ENCODE assay signal across 8 cellular contexts in genomic region chr4:88456757-88457306, GRCh38. TPM values are rescaled to one million over a fixed set of nuclear protein-coding genes. Genes with fewer than 3 reads are reported as not detected.
A peak's percentile ranks its signal among the peaks of the same experiment; 100 is the strongest.
DNase-seq lines count a peak whose midpoint lies in the region; ATAC-seq and TF ChIP-seq lines count a peak whose summit lies in the region.

HERC5 (plus strand) TSS chr4:88457119; CDS start chr4:88457270, 151 bp downstream.

- WGBS in transverse colon (ENCODE audit: low coverage in 1 of 2), 2 donors: 1% methylated on average over 39 of the region's 48 CpGs; no CpG with 5 or more reads in 1 of the 2 donors

- POLR2A ChIA-PET in activated naive CD8-positive, alpha-beta T cell treated with anti-CD3 and anti-CD28 coated beads, Interleukin-2, amount 10 ng/mL, durations not matched to agents 7 days and 5 days (lab: Charles Lee): interaction anchor here (0.6 to 5.0 kb wide), 28 partner anchors 8 to 1066 kb away, joined by 3 to 67 read pairs (median 4); partner anchors contain the start of genes HERC6, HSD17B11 and PPM1K

- TF ChIP-seq CTCF in GM23338 (conservative IDR thresholded peaks at IDR 0.05; ENCODE audit: low read depth in 2 of 2): peak; percentile 61 to 89
- peak; percentile 46 for TF ChIP-seq CTCF in parathyroid adenoma (IDR thresholded peaks at IDR 0.05)
- TF ChIP-seq CTCF in transverse colon (IDR thresholded peaks at IDR 0.05): peak; percentile 54 to 75 (median 66)

- no peak for TF ChIP-seq EP300 in transverse colon (IDR thresholded peaks at IDR 0.05; ENCODE audit: low read depth)

- H3K79me2 ChIP-seq in GM23338 (replicated peaks; ENCODE audit: insufficient read depth): 0 out of 2 replicates have a peak, but pooled peaks cover 3% of the 10 kb centered on the region
- no peaks in the 10 kb centered on the region for H3K79me2 ChIP-seq in parathyroid adenoma

- peak within 1 kb of the TSS; percentile 71 for H3K27ac ChIP-seq in GM23338 (ENCODE audit: low read depth)
- H3K27ac ChIP-seq in parathyroid adenoma: peak within 1 kb of the TSS; percentile 42
- H3K27ac ChIP-seq in transverse colon: peak within 1 kb of the TSS; percentile 84 to 86 (median 85)

- no peaks in the 10 kb centered on the region for H3F3A ChIP-seq in GM23338 (replicated peaks; ENCODE audit: low read depth)

- H3K9me3 ChIP-seq in parathyroid adenoma (ENCODE audit: control insufficient read depth, low read length): no peaks in the 10 kb centered on the region
- H3K9me3 ChIP-seq in transverse colon: no peaks in the 10 kb centered on the region

- peak; percentile 46 for DNase-seq in G401 (ENCODE audit: low spot score)
- peak; percentile 95 for DNase-seq in GM23338 (ENCODE audit: low spot score)
- DNase-seq in LHCN-M2 (ENCODE audit: low read depth): peak; percentile 93
- peak; percentile 89 for DNase-seq in SKM-1 treated with dmso at 0.1 percent for 144 hours (lab: John Stamatoyannopoulos, UW; ENCODE audit: unreplicated experiment)
- DNase-seq in activated naive CD8-positive, alpha-beta T cell treated with anti-CD3 and anti-CD28 coated beads, Interleukin-2, amount 10 ng/mL, durations not matched to agents 7 days and 5 days: peak; percentile 96
- peak; percentile 95 for DNase-seq in cardiac septum (ENCODE audit: low spot score)
- DNase-seq in transverse colon: peak; percentile 94

- H3K9ac ChIP-seq in parathyroid adenoma: no peak within 1 kb of the TSS

- H3K27me3 Mint-ChIP-seq in GM23338 (ENCODE audit: insufficient read depth, low read depth, poor library complexity): peaks cover 27% of the 10 kb centered on the region
- no peaks in the 10 kb centered on the region for H3K27me3 Mint-ChIP-seq in activated naive CD8-positive, alpha-beta T cell treated with anti-CD3 and anti-CD28 coated beads, Interleukin-2, amount 10 ng/mL, durations not matched to agents 7 days and 5 days

- peak within 1 kb of the TSS; percentile 85 for H3K4me3 Mint-ChIP-seq in GM23338
- peak within 1 kb of the TSS; percentile 97 for H3K4me3 Mint-ChIP-seq in activated naive CD8-positive, alpha-beta T cell treated with anti-CD3 and anti-CD28 coated beads, Interleukin-2, amount 10 ng/mL, durations not matched to agents 7 days and 5 days

- peak; percentile 62 for TF ChIP-seq POLR2A in transverse colon (IDR thresholded peaks at IDR 0.05)

- H3K27ac Mint-ChIP-seq in GM23338: peak within 1 kb of the TSS; percentile 93
- H3K27ac Mint-ChIP-seq in activated naive CD8-positive, alpha-beta T cell treated with anti-CD3 and anti-CD28 coated beads, Interleukin-2, amount 10 ng/mL, durations not matched to agents 7 days and 5 days: peak within 1 kb of the TSS; percentile 99

- H3K36me3 Mint-ChIP-seq in GM23338 (ENCODE audit: low read depth): peaks cover 8% of the 10 kb centered on the region
- H3K36me3 Mint-ChIP-seq in activated naive CD8-positive, alpha-beta T cell treated with anti-CD3 and anti-CD28 coated beads, Interleukin-2, amount 10 ng/mL, durations not matched to agents 7 days and 5 days: peaks cover 24% of the 10 kb centered on the region

- H3K4me1 ChIP-seq in GM23338 (ENCODE audit: insufficient read depth) (peaks cover 20% of the 10 kb centered on the region), parathyroid adenoma (no peaks in the 10 kb centered on the region), transverse colon (peaks cover 0 to 13% (median 8%) of the 10 kb centered on the region in 4 donors)

- peak; percentile 82 for ATAC-seq in GM23338
- peak; percentile 86 for ATAC-seq in activated naive CD8-positive, alpha-beta T cell treated with anti-CD3 and anti-CD28 coated beads, Interleukin-2, amount 10 ng/mL, durations not matched to agents 7 days and 5 days (ENCODE audit: low read depth)

- in situ Hi-C loops in G401 (cut with HindIII; ENCODE audit: low sequenced_read_pairs) (no loop called here), transverse colon (cut with MboI; ENCODE audit: low pct_ligation_motif_present in 1 of 4, low pct_unique_long_range_greater_than_20kb in 1 of 4, low sequenced_read_pairs in 3 of 4) (no loop called here)

- H3K4me1 Mint-ChIP-seq in GM23338: peaks cover 5% of the 10 kb centered on the region
- H3K4me1 Mint-ChIP-seq in activated naive CD8-positive, alpha-beta T cell treated with anti-CD3 and anti-CD28 coated beads, Interleukin-2, amount 10 ng/mL, durations not matched to agents 7 days and 5 days: peaks cover 34% of the 10 kb centered on the region

- H3K9me2 ChIP-seq in GM23338 (ENCODE audit: insufficient read depth): no peaks in the 10 kb centered on the region

- H3K9me3 Mint-ChIP-seq in GM23338: peaks cover 3% of the 10 kb centered on the region
- H3K9me3 Mint-ChIP-seq in activated naive CD8-positive, alpha-beta T cell treated with anti-CD3 and anti-CD28 coated beads, Interleukin-2, amount 10 ng/mL, durations not matched to agents 7 days and 5 days: peaks cover 2% of the 10 kb centered on the region

- peak within 1 kb of the TSS; percentile 89 for H3K4me2 ChIP-seq in GM23338
- H3K4me2 ChIP-seq in parathyroid adenoma (ENCODE audit: low read length): peak within 1 kb of the TSS; percentile 65

- peaks cover 15% of the 10 kb centered on the region; the same call in 1 of the 2 replicates for H4K20me1 ChIP-seq in GM23338 (replicated peaks; ENCODE audit: insufficient read depth)

- H2AFZ ChIP-seq in GM23338: peak within 1 kb of the TSS; percentile 85
- peak within 1 kb of the TSS; percentile 75 for H2AFZ ChIP-seq in parathyroid adenoma

- intact Hi-C loops in cardiac septum (cut with DNase I) (loop anchor here (1.0 to 5.0 kb wide), 4 partner anchors 58 to 238 kb away; partner anchors contain the start of genes HERC6 and PPM1K), transverse colon (cut with DNase I; ENCODE audit: low total_unique reads) (loop anchor here (10.0 kb wide), 1 partner anchor 58 kb away; no protein-coding TSS in a partner anchor)

- H3K27me3 ChIP-seq in GM23338 (ENCODE audit: insufficient read depth) (peaks cover 21% of the 10 kb centered on the region), parathyroid adenoma (ENCODE audit: control insufficient read depth, insufficient read depth, low read length) (no peaks in the 10 kb centered on the region), transverse colon (peaks cover 11% of the 10 kb centered on the region)

- H3K36me3 ChIP-seq in GM23338 (ENCODE audit: insufficient read depth): no peaks in the 10 kb centered on the region
- H3K36me3 ChIP-seq in parathyroid adenoma (ENCODE audit: control insufficient read depth, insufficient read depth, low read length): no peaks in the 10 kb centered on the region
- no peaks in the 10 kb centered on the region for H3K36me3 ChIP-seq in transverse colon

- H3K4me3 ChIP-seq in GM23338 (peak within 1 kb of the TSS; percentile 70), parathyroid adenoma (ENCODE audit: low read depth, low read length) (peak within 1 kb of the TSS; percentile 51), transverse colon (peak within 1 kb of the TSS; percentile 49 to 73 (median 57))

RNA-seq across cellular contexts. Expression of gene HERC5, which starts in this region (rescaled TPM):
- total RNA-seq in G401 (2014; rRNA removed; shearing (Covaris generic)): 19.4 and 23.5 TPM in 2 replicates
- 23.0 and 25.1 TPM in 2 replicates for total RNA-seq in GM23338 (2014; rRNA removed; shearing (Covaris generic))
- polyA plus RNA-seq in GM23338 (2016; fragmentation: Nextera tagmentation; extraction: Ambion mirVana): 22.8 and 24.4 TPM in 2 replicates
- total RNA-seq in LHCN-M2 (2014; rRNA removed): 1.6 and 3.3 TPM in 2 replicates
- polyA plus RNA-seq in LHCN-M2 (2012): 0.29 TPM
- 10 to 100 TPM; 44.8 to 46.5 TPM for total RNA-seq in activated naive CD8-positive, alpha-beta T cell treated with anti-CD3 and anti-CD28 coated beads, Interleukin-2, amount 10 ng/mL, durations not matched to agents 7 days and 5 days
- total RNA-seq in cardiac septum: 1.9 TPM
- total RNA-seq in transverse colon: 1 to 10 TPM in 3 of 4 donors, not detected in 1; 1.5 to 4.0 (median 1.5) TPM

Comparison
In these comparisons a context has a peak if more than half of its experiments do, and no peak if none do; other contexts are left out.
1. Peak in every context shown above with its lines: DNase-seq, ATAC-seq, H3K4me3 ChIP-seq and H3K27ac ChIP-seq.
2. DNase-seq: peak in every context shown above with its lines; median percentile 96 in activated naive CD8-positive, alpha-beta T cell treated with anti-CD3 and anti-CD28 coated beads, Interleukin-2, amount 10 ng/mL, durations not matched to agents 7 days and 5 days; 95 in GM23338; 95 in cardiac septum; 94 in transverse colon; 93 in LHCN-M2; 89 in SKM-1 treated with dmso at 0.1 percent for 144 hours; 46 in G401.